1 cellular context compared by ENCODE assay signal in the genomic region with DNA sequence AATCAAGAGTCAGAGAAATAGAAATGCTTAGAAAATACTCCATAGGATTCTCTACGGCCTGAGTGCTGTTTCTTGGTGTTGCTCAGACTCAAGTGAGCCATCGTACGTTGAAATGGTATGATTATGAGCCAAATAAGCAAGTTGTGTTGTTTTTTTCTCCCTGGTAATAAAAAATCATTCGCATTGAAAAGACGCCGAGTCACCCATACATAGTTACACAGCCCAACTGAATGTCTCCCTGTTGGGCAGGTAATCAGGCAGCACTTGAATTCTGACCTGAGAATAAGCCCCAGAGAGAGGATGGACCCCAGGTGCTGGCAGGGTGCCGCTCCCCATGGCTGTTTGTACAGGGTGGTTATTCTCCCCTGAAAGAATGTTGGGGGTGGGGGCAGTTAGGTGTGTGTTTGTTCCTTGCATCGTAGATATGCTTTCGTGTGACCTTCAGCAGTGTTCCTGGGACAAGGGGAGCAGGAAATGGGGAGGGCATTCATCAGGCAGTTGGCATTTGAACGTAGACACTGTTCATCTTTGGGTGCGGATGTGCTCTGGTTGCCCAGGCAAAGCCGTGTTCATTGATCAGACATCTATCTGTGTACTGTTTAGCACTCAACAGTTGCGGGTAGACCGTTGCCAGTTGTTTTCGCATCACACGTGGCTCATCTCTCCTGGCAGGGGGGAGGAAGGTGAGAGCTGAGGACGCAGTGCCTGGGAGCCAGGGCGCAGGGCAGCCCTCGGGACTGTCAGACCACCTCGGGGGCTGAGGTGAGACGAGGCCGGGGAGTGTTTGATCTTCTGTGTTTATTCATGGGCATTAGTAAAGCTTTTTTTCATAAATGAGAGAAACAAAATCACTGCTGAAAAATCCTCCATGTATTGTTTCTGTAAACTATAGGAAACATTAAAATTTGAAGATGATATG.
TF ChIP-seq lines count a peak whose summit lies in the region.

No MANE protein-coding gene starts in this region.

TF ChIP-seq in HepG2, 621 proteins besides CTCF, POLR2A, EP300 and RAD21 (continued from another document):
- TF ChIP-seq, protein P1, sequence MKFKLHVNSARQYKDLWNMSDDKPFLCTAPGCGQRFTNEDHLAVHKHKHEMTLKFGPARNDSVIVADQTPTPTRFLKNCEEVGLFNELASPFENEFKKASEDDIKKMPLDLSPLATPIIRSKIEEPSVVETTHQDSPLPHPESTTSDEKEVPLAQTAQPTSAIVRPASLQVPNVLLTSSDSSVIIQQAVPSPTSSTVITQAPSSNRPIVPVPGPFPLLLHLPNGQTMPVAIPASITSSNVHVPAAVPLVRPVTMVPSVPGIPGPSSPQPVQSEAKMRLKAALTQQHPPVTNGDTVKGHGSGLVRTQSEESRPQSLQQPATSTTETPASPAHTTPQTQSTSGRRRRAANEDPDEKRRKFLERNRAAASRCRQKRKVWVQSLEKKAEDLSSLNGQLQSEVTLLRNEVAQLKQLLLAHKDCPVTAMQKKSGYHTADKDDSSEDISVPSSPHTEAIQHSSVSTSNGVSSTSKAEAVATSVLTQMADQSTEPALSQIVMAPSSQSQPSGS (CRISPR knock-in tag; IDR thresholded peaks at IDR 0.05), result no peak
- TF ChIP-seq RXRB (CRISPR knock-in tag; IDR thresholded peaks at IDR 0.05; ENCODE audit: borderline replicate concordance), result peak; percentile 30; the same call in 1 of the 2 replicates
- TF ChIP-seq ELF3 (CRISPR knock-in tag; IDR thresholded peaks at IDR 0.05), result peak; percentile 68; the same call in 1 of the 2 replicates
- TF ChIP-seq ZNF749 (CRISPR knock-in tag; IDR thresholded peaks at IDR 0.05; ENCODE audit: borderline replicate concordance), result no peak
- TF ChIP-seq ZNF446 (CRISPR knock-in tag; IDR thresholded peaks at IDR 0.05), result no peak
- no peak for TF ChIP-seq AHR (CRISPR knock-in tag; IDR thresholded peaks at IDR 0.05)
- TF ChIP-seq SOX13 (IDR thresholded peaks at IDR 0.05), result no peak
- peak in 1 of 2 experiments; percentile 50; a peak in 1 of 4 replicates for TF ChIP-seq SOX13 (CRISPR knock-in tag; conservative IDR thresholded peaks at IDR 0.05 in 1 of 2, IDR thresholded peaks at IDR 0.05 in 1 of 2)
- no peak for TF ChIP-seq HES4 (CRISPR knock-in tag; IDR thresholded peaks at IDR 0.05; ENCODE audit: borderline replicate concordance)
- TF ChIP-seq, protein P2, sequence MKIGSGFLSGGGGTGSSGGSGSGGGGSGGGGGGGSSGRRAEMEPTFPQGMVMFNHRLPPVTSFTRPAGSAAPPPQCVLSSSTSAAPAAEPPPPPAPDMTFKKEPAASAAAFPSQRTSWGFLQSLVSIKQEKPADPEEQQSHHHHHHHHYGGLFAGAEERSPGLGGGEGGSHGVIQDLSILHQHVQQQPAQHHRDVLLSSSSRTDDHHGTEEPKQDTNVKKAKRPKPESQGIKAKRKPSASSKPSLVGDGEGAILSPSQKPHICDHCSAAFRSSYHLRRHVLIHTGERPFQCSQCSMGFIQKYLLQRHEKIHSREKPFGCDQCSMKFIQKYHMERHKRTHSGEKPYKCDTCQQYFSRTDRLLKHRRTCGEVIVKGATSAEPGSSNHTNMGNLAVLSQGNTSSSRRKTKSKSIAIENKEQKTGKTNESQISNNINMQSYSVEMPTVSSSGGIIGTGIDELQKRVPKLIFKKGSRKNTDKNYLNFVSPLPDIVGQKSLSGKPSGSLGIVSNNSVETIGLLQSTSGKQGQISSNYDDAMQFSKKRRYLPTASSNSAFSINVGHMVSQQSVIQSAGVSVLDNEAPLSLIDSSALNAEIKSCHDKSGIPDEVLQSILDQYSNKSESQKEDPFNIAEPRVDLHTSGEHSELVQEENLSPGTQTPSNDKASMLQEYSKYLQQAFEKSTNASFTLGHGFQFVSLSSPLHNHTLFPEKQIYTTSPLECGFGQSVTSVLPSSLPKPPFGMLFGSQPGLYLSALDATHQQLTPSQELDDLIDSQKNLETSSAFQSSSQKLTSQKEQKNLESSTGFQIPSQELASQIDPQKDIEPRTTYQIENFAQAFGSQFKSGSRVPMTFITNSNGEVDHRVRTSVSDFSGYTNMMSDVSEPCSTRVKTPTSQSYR (CRISPR knock-in tag; IDR thresholded peaks at IDR 0.05; ENCODE audit: borderline replicate concordance), result peak; percentile 71; the same call in 1 of the 2 replicates
- TF ChIP-seq TEAD3 (CRISPR knock-in tag; optimal IDR thresholded peaks at IDR 0.05; ENCODE audit: borderline replicate concordance), result peak; percentile 68
- no peak for TF ChIP-seq STAT5B (CRISPR knock-in tag; IDR thresholded peaks at IDR 0.05)
- peak; percentile 79 for TF ChIP-seq ETV5 (CRISPR knock-in tag; IDR thresholded peaks at IDR 0.05; ENCODE audit: borderline replicate concordance)
